12 cellular contexts compared by ENCODE assay signal in genomic region chr22:38775656-38776055, GRCh38.
"Had no signal": no experiment of that assay in that cellular context is flagged by ENCODE, and none has a peak within 500 bp of the region (broad histone marks: within the 10 kb centered on the region; RNA-seq: fewer than 3 reads in every experiment).

No MANE protein-coding gene starts in this region.

- H3K9me3 ChIP-seq: heart left ventricle, thoracic aorta had no signal

- H3K27ac ChIP-seq: heart left ventricle, thoracic aorta had no signal

- ATAC-seq: activated CD4-positive, alpha-beta T cell treated with anti-CD3 and anti-CD28 coated beads for 36 hours; heart left ventricle; stimulated activated naive CD8-positive, alpha-beta T cell treated with anti-CD3 and anti-CD28 coated beads, Interleukin-15, amount 100 ng/mL, for 72 hours had no signal

- DNase-seq: activated CD4-positive, alpha-beta T cell treated with anti-CD3 and anti-CD28 coated beads for 36 hours; activated CD8-positive, alpha-beta memory T cell treated with anti-CD3 and anti-CD28 coated beads for 24 hours; activated naive CD4-positive, alpha-beta T cell treated with anti-CD3 and anti-CD28 coated beads, Interleukin-2, amount 10 ng/mL, durations not matched to agents 7 days and 5 days; aorta; foreskin melanocyte; retina; stimulated activated CD4-positive, alpha-beta T cell treated with anti-CD3 and anti-CD28 coated beads, Interleukin-15, amount 100 ng/mL, for 24 hours; stimulated activated CD4-positive, alpha-beta T cell treated with anti-CD3 and anti-CD28 coated beads, Interleukin-4, amount 100 ng/mL, for 24 hours; stimulated activated naive CD8-positive, alpha-beta T cell treated with anti-CD3 and anti-CD28 coated beads, Interleukin-15, amount 100 ng/mL, for 72 hours had no signal

- H3K36me3 ChIP-seq: thoracic aorta had no signal

- H3K27me3 Mint-ChIP-seq: activated CD4-positive, alpha-beta T cell treated with anti-CD3 and anti-CD28 coated beads for 36 hours; stimulated activated naive CD8-positive, alpha-beta T cell treated with anti-CD3 and anti-CD28 coated beads, Interleukin-15, amount 100 ng/mL, for 72 hours had no signal

- H3K4me1 Mint-ChIP-seq: activated CD4-positive, alpha-beta T cell treated with anti-CD3 and anti-CD28 coated beads for 36 hours had no signal

- H3K9me3 Mint-ChIP-seq: activated naive CD4-positive, alpha-beta T cell treated with anti-CD3 and anti-CD28 coated beads, Interleukin-2, amount 10 ng/mL, durations not matched to agents 7 days and 5 days; stimulated activated naive CD8-positive, alpha-beta T cell treated with anti-CD3 and anti-CD28 coated beads, Interleukin-15, amount 100 ng/mL, for 72 hours; T-helper 2 cell treated with Interferon-gamma antibody and Interleukin-4, amounts not matched to agents 5 μg/mL and 100 μg/mL, for 36 hours had no signal

- H3K27me3 ChIP-seq: heart left ventricle had no signal

- H3K4me3 ChIP-seq: heart left ventricle, thoracic aorta had no signal

- H3K4me3 Mint-ChIP-seq: activated CD4-positive, alpha-beta T cell treated with anti-CD3 and anti-CD28 coated beads for 36 hours; activated naive CD4-positive, alpha-beta T cell treated with anti-CD3 and anti-CD28 coated beads, Interleukin-2, amount 10 ng/mL, durations not matched to agents 7 days and 5 days; stimulated activated naive CD8-positive, alpha-beta T cell treated with anti-CD3 and anti-CD28 coated beads, Interleukin-15, amount 100 ng/mL, for 72 hours; T-helper 2 cell treated with Interferon-gamma antibody and Interleukin-4, amounts not matched to agents 5 μg/mL and 100 μg/mL, for 36 hours had no signal

- H3K27ac Mint-ChIP-seq: activated CD4-positive, alpha-beta T cell treated with anti-CD3 and anti-CD28 coated beads for 36 hours; activated naive CD4-positive, alpha-beta T cell treated with anti-CD3 and anti-CD28 coated beads, Interleukin-2, amount 10 ng/mL, durations not matched to agents 7 days and 5 days; T-helper 2 cell treated with Interferon-gamma antibody and Interleukin-4, amounts not matched to agents 5 μg/mL and 100 μg/mL, for 36 hours had no signal

- H3K36me3 Mint-ChIP-seq: activated naive CD4-positive, alpha-beta T cell treated with anti-CD3 and anti-CD28 coated beads, Interleukin-2, amount 10 ng/mL, durations not matched to agents 7 days and 5 days had no signal
